ENCODE assay signal across 8 cellular contexts in genomic region chr10:62433181-62433692, GRCh38. TPM values are rescaled to one million over a fixed set of nuclear protein-coding genes. Genes with fewer than 3 reads are reported as not detected.
DNase-seq lines count a peak whose midpoint lies in the region; ATAC-seq and TF ChIP-seq lines count a peak whose summit lies in the region.

No MANE protein-coding gene starts in this region.

- CTCF ChIA-PET in BJ (lab: Yijun Ruan, JAX) = interaction anchor here (1.2 to 1.9 kb wide), 4 partner anchors 18 to 384 kb away, joined by 3 to 4 read pairs (median 4); no protein-coding TSS in a partner anchor

- ATAC-seq in GM21447 (IDR thresholded peaks at IDR 0.05; ENCODE audit: unreplicated experiment) = peak; percentile 84
- ATAC-seq in effector memory CD8-positive, alpha-beta T cell (replicated peaks) = no peak

- H3K36me3 ChIP-seq in BJ (ENCODE audit: control insufficient read depth, insufficient read depth, low read length) = no peaks in the 10 kb centered on the region

- H3K4me3 ChIP-seq in BJ (ENCODE audit: low read depth, low read length) = no peak overlapping the region
- no peak overlapping the region for H3K4me3 ChIP-seq in foreskin fibroblast (ENCODE audit: low read depth in 1 of 2, low read length in 2 of 2)

- DNase-seq in BJ (ENCODE audit: low read depth) = peak; percentile 99
- peak; percentile 82 for DNase-seq in HPDE6-E6E7 (ENCODE audit: extremely low spot score)
- DNase-seq in activated T-cell treated with anti-CD3 and anti-CD28 coated beads for 24 hours (ENCODE audit: low read depth) = peak; percentile 73
- peak; percentile 94 to 96 for DNase-seq in foreskin fibroblast
- DNase-seq in stimulated activated CD4-positive, alpha-beta T cell treated with anti-CD3 and anti-CD28 coated beads, Interleukin-1b, Interleukin-23, amount 100 ng/mL, for 48 hours = peak; percentile 78
- DNase-seq in NCI-H2196 (lab: John Stamatoyannopoulos, UW; ENCODE audit: unreplicated experiment) = no peak
- DNase-seq in effector memory CD8-positive, alpha-beta T cell = no peak

- POLR2A ChIA-PET in BJ (lab: Charles Lee) = interaction anchor here (0.6 kb wide), 1 partner anchor 197 kb away, joined by 3 read pairs; no protein-coding TSS in a partner anchor

- TF ChIP-seq CTCF in BJ (IDR thresholded peaks at IDR 0.05; ENCODE audit: insufficient read depth, low read depth, low read length) (no peak), foreskin fibroblast (IDR thresholded peaks at IDR 0.05; ENCODE audit: low read depth, low read length) (no peak)

- no peak overlapping the region for H3K27ac Mint-ChIP-seq in effector memory CD8-positive, alpha-beta T cell

- H3K4me3 Mint-ChIP-seq in effector memory CD8-positive, alpha-beta T cell = no peak overlapping the region

- no peaks in the 10 kb centered on the region for H3K27me3 ChIP-seq in BJ (ENCODE audit: control insufficient read depth, insufficient read depth, low read length)

- no peaks in the 10 kb centered on the region for H3K9me3 Mint-ChIP-seq in effector memory CD8-positive, alpha-beta T cell

- no peaks in the 10 kb centered on the region for H3K36me3 Mint-ChIP-seq in effector memory CD8-positive, alpha-beta T cell (ENCODE audit: insufficient read depth)

- H3K27me3 Mint-ChIP-seq in effector memory CD8-positive, alpha-beta T cell = no peaks in the 10 kb centered on the region

- H3K4me1 Mint-ChIP-seq in effector memory CD8-positive, alpha-beta T cell (ENCODE audit: low read depth in 2 of 2) = peaks cover 2 to 3% of the 10 kb centered on the region in 2 donors

RNA-seq across cellular contexts. Expression of gene ZNF365, which starts 59.1 kb away (rescaled TPM):
- polyA plus RNA-seq in BJ (2011; rRNA removed) = 3.7 and 4.5 TPM in 2 replicates
- polyA minus RNA-seq in BJ (2011; rRNA and poly(A)+ RNA removed) = 3.6 and 6.1 TPM in 2 replicates

Comparison
In these comparisons a context has a peak if more than half of its experiments do, and no peak if none do; other contexts are left out.
1. DNase-seq: peak in BJ (single experiment), HPDE6-E6E7 (single experiment), activated T-cell treated with anti-CD3 and anti-CD28 coated beads for 24 hours (single experiment), foreskin fibroblast (2 of 2) and stimulated activated CD4-positive, alpha-beta T cell treated with anti-CD3 and anti-CD28 coated beads, Interleukin-1b, Interleukin-23, amount 100 ng/mL, for 48 hours (single experiment); none in NCI-H2196 (single experiment) and effector memory CD8-positive, alpha-beta T cell (0 of 3).